In genomic region chr4:1973661-1974060, GRCh38 we compare ENCODE assay signal across 24 cellular contexts.
"Had no signal": no experiment of that assay in that cellular context is flagged by ENCODE, and none has a peak within 500 bp of the region (broad histone marks: within the 10 kb centered on the region; RNA-seq: fewer than 3 reads in every experiment).

No MANE protein-coding gene starts in this region.

- H3K27ac ChIP-seq: adrenal gland, breast epithelium, coronary artery, esophagus muscularis mucosa, hepatocyte, lower lobe of right lung, prostate gland, tibial artery had no signal

- H3K4me3 ChIP-seq: adrenal gland, breast epithelium, coronary artery, esophagus muscularis mucosa, hepatocyte, lower lobe of right lung, mucosa of descending colon, prostate gland, tibial artery had no signal

- H3K27ac Mint-ChIP-seq: activated CD4-positive, alpha-beta T cell treated with anti-CD3 and anti-CD28 coated beads, Interleukin-2, amount 10 ng/mL, durations not matched to agents 7 days and 5 days; activated CD8-positive, alpha-beta T cell treated with anti-CD3 and anti-CD28 coated beads for 36 hours; activated naive CD4-positive, alpha-beta T cell treated with anti-CD3 and anti-CD28 coated beads, Interleukin-2, amount 50 U/mL, for 24 hours; activated T-helper 17 cell treated with anti-CD3 and anti-CD28 coated beads, Interleukin-2, amount 50 U/mL, for 72 hours; immature natural killer cell; stimulated activated effector memory CD8-positive, alpha-beta T cell treated with anti-CD3 and anti-CD28 coated beads, Interleukin-12 subunit alpha, Interleukin-12 subunit beta, amount 100 ng/mL, for 72 hours; stimulated activated naive CD8-positive, alpha-beta T cell treated with anti-CD3 and anti-CD28 coated beads, Interleukin-15, amount 100 ng/mL, for 72 hours; T-helper 1 cell treated with Interleukin-12 subunit alpha and Interleukin-12 subunit beta and Interleukin-4 antibody, amounts not matched to agents 30 μg/mL and 1 μg/mL, for 36 hours had no signal

- H3K9me3 Mint-ChIP-seq: activated CD4-positive, alpha-beta T cell treated with anti-CD3 and anti-CD28 coated beads, Interleukin-2, amount 10 ng/mL, durations not matched to agents 7 days and 5 days; activated CD8-positive, alpha-beta T cell treated with anti-CD3 and anti-CD28 coated beads for 36 hours; activated naive CD4-positive, alpha-beta T cell treated with anti-CD3 and anti-CD28 coated beads, Interleukin-2, amount 50 U/mL, for 24 hours; activated T-helper 17 cell treated with anti-CD3 and anti-CD28 coated beads, Interleukin-2, amount 50 U/mL, for 72 hours; immature natural killer cell; neural crest cell; stimulated activated effector memory CD8-positive, alpha-beta T cell treated with anti-CD3 and anti-CD28 coated beads, Interleukin-12 subunit alpha, Interleukin-12 subunit beta, amount 100 ng/mL, for 72 hours; stimulated activated naive CD8-positive, alpha-beta T cell treated with anti-CD3 and anti-CD28 coated beads, Interleukin-15, amount 100 ng/mL, for 72 hours; T-helper 1 cell treated with Interleukin-12 subunit alpha and Interleukin-12 subunit beta and Interleukin-4 antibody, amounts not matched to agents 30 μg/mL and 1 μg/mL, for 36 hours had no signal

- H3K9me3 ChIP-seq: adrenal gland, breast epithelium, esophagus muscularis mucosa, lower lobe of right lung, mucosa of descending colon, prostate gland, tibial artery had no signal

- H3K27me3 ChIP-seq: adrenal gland, breast epithelium, esophagus muscularis mucosa, hepatocyte, tibial artery had no signal

- H3K4me3 Mint-ChIP-seq: activated CD4-positive, alpha-beta T cell treated with anti-CD3 and anti-CD28 coated beads, Interleukin-2, amount 10 ng/mL, durations not matched to agents 7 days and 5 days; activated CD8-positive, alpha-beta T cell treated with anti-CD3 and anti-CD28 coated beads for 36 hours; activated naive CD4-positive, alpha-beta T cell treated with anti-CD3 and anti-CD28 coated beads, Interleukin-2, amount 50 U/mL, for 24 hours; activated T-helper 17 cell treated with anti-CD3 and anti-CD28 coated beads, Interleukin-2, amount 50 U/mL, for 72 hours; immature natural killer cell; stimulated activated effector memory CD8-positive, alpha-beta T cell treated with anti-CD3 and anti-CD28 coated beads, Interleukin-12 subunit alpha, Interleukin-12 subunit beta, amount 100 ng/mL, for 72 hours; stimulated activated naive CD8-positive, alpha-beta T cell treated with anti-CD3 and anti-CD28 coated beads, Interleukin-15, amount 100 ng/mL, for 72 hours; T-helper 1 cell treated with Interleukin-12 subunit alpha and Interleukin-12 subunit beta and Interleukin-4 antibody, amounts not matched to agents 30 μg/mL and 1 μg/mL, for 36 hours had no signal

- H3K4me1 Mint-ChIP-seq: activated CD4-positive, alpha-beta T cell treated with anti-CD3 and anti-CD28 coated beads, Interleukin-2, amount 10 ng/mL, durations not matched to agents 7 days and 5 days; activated naive CD4-positive, alpha-beta T cell treated with anti-CD3 and anti-CD28 coated beads, Interleukin-2, amount 50 U/mL, for 24 hours; activated T-helper 17 cell treated with anti-CD3 and anti-CD28 coated beads, Interleukin-2, amount 50 U/mL, for 72 hours; immature natural killer cell; neural crest cell; stimulated activated naive CD8-positive, alpha-beta T cell treated with anti-CD3 and anti-CD28 coated beads, Interleukin-15, amount 100 ng/mL, for 72 hours had no signal

- H3K4me1 ChIP-seq: adrenal gland, breast epithelium, esophagus muscularis mucosa, prostate gland, tibial artery had no signal

- H3K36me3 ChIP-seq: prostate gland had no signal

- DNase-seq: activated CD4-positive, alpha-beta T cell treated with anti-CD3 and anti-CD28 coated beads, Interleukin-2, amount 10 ng/mL, durations not matched to agents 7 days and 5 days; activated CD8-positive, alpha-beta T cell treated with anti-CD3 and anti-CD28 coated beads for 36 hours; activated T-cell treated with anti-CD3 and anti-CD28 coated beads, Interleukin-2, amount 50 U/mL, for 1 hour; adrenal gland; cerebellar nuclear complex; glutamatergic neuron; immature natural killer cell; lower lobe of right lung; mesendoderm; mucosa of descending colon; stimulated activated CD4-positive, alpha-beta T cell treated with anti-CD3 and anti-CD28 coated beads, Interleukin-12 subunit alpha, Interleukin-12 subunit beta, amount 100 ng/mL, for 4 hours; stimulated activated naive CD8-positive, alpha-beta T cell treated with anti-CD3 and anti-CD28 coated beads, Interleukin-15, amount 100 ng/mL, for 72 hours had no signal

- H3K27me3 Mint-ChIP-seq: activated CD4-positive, alpha-beta T cell treated with anti-CD3 and anti-CD28 coated beads, Interleukin-2, amount 10 ng/mL, durations not matched to agents 7 days and 5 days; activated CD8-positive, alpha-beta T cell treated with anti-CD3 and anti-CD28 coated beads for 36 hours; activated naive CD4-positive, alpha-beta T cell treated with anti-CD3 and anti-CD28 coated beads, Interleukin-2, amount 50 U/mL, for 24 hours; activated T-helper 17 cell treated with anti-CD3 and anti-CD28 coated beads, Interleukin-2, amount 50 U/mL, for 72 hours; stimulated activated naive CD8-positive, alpha-beta T cell treated with anti-CD3 and anti-CD28 coated beads, Interleukin-15, amount 100 ng/mL, for 72 hours had no signal

- ATAC-seq: activated CD8-positive, alpha-beta T cell treated with anti-CD3 and anti-CD28 coated beads for 36 hours; activated T-helper 17 cell treated with anti-CD3 and anti-CD28 coated beads, Interleukin-2, amount 50 U/mL, for 72 hours; left lobe of liver; mucosa of descending colon; stimulated activated effector memory CD8-positive, alpha-beta T cell treated with anti-CD3 and anti-CD28 coated beads, Interleukin-12 subunit alpha, Interleukin-12 subunit beta, amount 100 ng/mL, for 72 hours; stimulated activated naive CD8-positive, alpha-beta T cell treated with anti-CD3 and anti-CD28 coated beads, Interleukin-15, amount 100 ng/mL, for 72 hours had no signal
